In the genomic region with DNA sequence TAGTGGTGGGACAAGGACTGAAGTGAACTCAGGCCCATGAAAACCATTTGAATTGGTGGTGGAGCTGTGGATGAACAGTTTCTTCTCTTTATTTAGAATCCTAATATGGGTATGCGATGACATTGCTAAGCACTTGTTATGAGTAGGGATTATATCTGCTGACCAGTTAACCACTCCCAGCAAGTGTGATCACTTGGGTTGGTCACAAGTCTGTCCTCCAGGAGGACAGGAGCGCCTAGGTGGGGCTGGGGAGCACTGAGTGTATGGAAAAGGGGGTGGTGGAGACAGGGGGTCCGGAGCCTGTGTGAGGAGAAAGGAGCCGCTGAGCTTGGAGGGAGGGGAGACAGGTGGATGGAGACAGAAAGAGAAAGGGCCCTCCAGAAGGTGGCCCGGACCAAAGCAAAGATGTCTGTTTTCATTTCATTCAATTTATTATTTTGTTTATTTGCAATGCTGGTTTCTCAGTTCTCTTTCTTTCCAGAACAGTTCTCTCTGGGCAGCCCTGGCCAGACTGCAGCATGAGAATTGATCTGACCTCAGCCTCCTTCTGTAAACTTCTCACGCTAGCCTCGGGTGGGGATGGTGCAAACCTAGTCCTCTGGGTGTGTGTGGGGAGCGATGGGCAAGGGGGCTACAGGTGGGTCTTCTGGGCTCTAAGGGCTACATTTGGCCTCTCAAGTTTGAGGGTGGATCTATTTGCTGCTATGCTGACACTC, we compare ENCODE assay signal across 21 cellular contexts.
"Had no signal": no experiment of that assay in that cellular context is flagged by ENCODE, and none has a peak within 500 bp of the region (broad histone marks: within the 10 kb centered on the region; RNA-seq: fewer than 3 reads in every experiment).

No MANE protein-coding gene starts in this region.

- ATAC-seq: activated T-cell treated with anti-CD3 and anti-CD28 coated beads, Interleukin-2, amount 50 U/mL, for 72 hours; gastrocnemius medialis; left lobe of liver; naive thymus-derived CD8-positive, alpha-beta T cell; pancreas had no signal

- H3K27ac Mint-ChIP-seq: activated T-cell treated with anti-CD3 and anti-CD28 coated beads, Interleukin-2, amount 50 U/mL, for 72 hours; naive thymus-derived CD8-positive, alpha-beta T cell had no signal

- H3K4me3 ChIP-seq: colonic mucosa, gastrocnemius medialis, pancreas, tibial artery, uterus had no signal

- H3K4me3 Mint-ChIP-seq: activated T-cell treated with anti-CD3 and anti-CD28 coated beads, Interleukin-2, amount 50 U/mL, for 72 hours; central memory CD8-positive, alpha-beta T cell; naive thymus-derived CD8-positive, alpha-beta T cell had no signal

- H3K36me3 ChIP-seq: brain microvascular endothelial cell, colonic mucosa, gastrocnemius medialis, pancreas, tibial artery, uterus had no signal

- DNase-seq: activated CD4-positive, alpha-beta T cell treated with anti-CD3 and anti-CD28 coated beads, Interleukin-2, amount 50 U/mL, for 1 hour; activated effector memory CD4-positive, alpha-beta T cell treated with anti-CD3 and anti-CD28 coated beads, Interleukin-2, amount 50 U/mL, for 16 hours; activated naive CD4-positive, alpha-beta T cell treated with anti-CD3 and anti-CD28 coated beads, Interleukin-2, amount 50 U/mL, for 16 hours; activated T-cell treated with anti-CD3 and anti-CD28 coated beads, Interleukin-2, amount 50 U/mL, for 72 hours; aorta; brain microvascular endothelial cell; colonic mucosa; erythroblast; gastrocnemius medialis; head of caudate nucleus; kidney; mammary epithelial cell; naive thymus-derived CD8-positive, alpha-beta T cell; pancreas; stimulated activated naive CD4-positive, alpha-beta T cell treated with Interleukin-2 at 50 U/mL for 16 hours; substantia nigra; T1000; tibial artery; uterus had no signal

- H3K36me3 Mint-ChIP-seq: naive thymus-derived CD8-positive, alpha-beta T cell had no signal

- H3K9me3 Mint-ChIP-seq: activated T-cell treated with anti-CD3 and anti-CD28 coated beads, Interleukin-2, amount 50 U/mL, for 72 hours; central memory CD8-positive, alpha-beta T cell; naive thymus-derived CD8-positive, alpha-beta T cell had no signal

- H3K9me3 ChIP-seq: colonic mucosa, gastrocnemius medialis, pancreas, tibial artery, uterus had no signal

- H3K4me1 ChIP-seq: colonic mucosa, pancreas, uterus had no signal

- H3K4me1 Mint-ChIP-seq: central memory CD8-positive, alpha-beta T cell had no signal

- H3K27me3 ChIP-seq: brain microvascular endothelial cell, colonic mucosa, gastrocnemius medialis, pancreas, tibial artery, uterus had no signal

- H3K27ac ChIP-seq: brain microvascular endothelial cell, colonic mucosa, pancreas, uterus had no signal
